Comparison of ENCODE assay signal across 3 cellular contexts in genomic region chr1:40710581-40711315, GRCh38.
TF ChIP-seq lines count a peak whose summit lies in the region.

No MANE protein-coding gene starts in this region.

TF ChIP-seq in SK-N-SH, 30 proteins besides CTCF, POLR2A, EP300 and RAD21 (continued from another document):
- TF ChIP-seq USF1 (IDR thresholded peaks at IDR 0.05; ENCODE audit: borderline replicate concordance, low read depth) (no peak), POLR2AphosphoS5 (IDR thresholded peaks at IDR 0.05; ENCODE audit: low read depth, low read length) (no peak), USF2 (IDR thresholded peaks at IDR 0.05; ENCODE audit: borderline replicate concordance, low read depth, low read length) (no peak), SMC3 (IDR thresholded peaks at IDR 0.05; ENCODE audit: low read depth, low read length) (no peak), MEF2A (IDR thresholded peaks at IDR 0.05; ENCODE audit: borderline replicate concordance, low read depth) (no peak), ZBTB33 (IDR thresholded peaks at IDR 0.05; ENCODE audit: borderline replicate concordance, low read depth) (no peak), IRF3 (IDR thresholded peaks at IDR 0.05; ENCODE audit: low read depth, low read length) (no peak), FOSL2 (IDR thresholded peaks at IDR 0.05; ENCODE audit: borderline replicate concordance, low read depth) (no peak), FOXM1 (IDR thresholded peaks at IDR 0.05; ENCODE audit: low read depth) (no peak), YY1 (IDR thresholded peaks at IDR 0.05; ENCODE audit: low read depth) (no peak), RFX5 (IDR thresholded peaks at IDR 0.05; ENCODE audit: low read length) (no peak), SIN3A (IDR thresholded peaks at IDR 0.05; ENCODE audit: borderline replicate concordance, low read depth, low read length) (no peak), RCOR1 (IDR thresholded peaks at IDR 0.05; ENCODE audit: low read length) (no peak), GABPA (IDR thresholded peaks at IDR 0.05; ENCODE audit: low read depth) (no peak)
TF ChIP-seq in SK-N-SH: peak in this region for 0.

TF ChIP-seq in SK-N-SH treated with all-trans-retinoic acid at 6 μM for 48 hours, 23 proteins besides CTCF, POLR2A, EP300 and RAD21:
- no peak for TF ChIP-seq CREB5 (CRISPR knock-in tag; IDR thresholded peaks at IDR 0.05; ENCODE audit: low read depth)
- TF ChIP-seq ZNF565 (CRISPR knock-in tag; conservative IDR thresholded peaks at IDR 0.05; ENCODE audit: low read depth), result no peak
- TF ChIP-seq GLIS3 (CRISPR knock-in tag; IDR thresholded peaks at IDR 0.05), result no peak
- no peak for TF ChIP-seq RARB (CRISPR knock-in tag; IDR thresholded peaks at IDR 0.05)
- no peak for TF ChIP-seq SNAI2 (CRISPR knock-in tag; IDR thresholded peaks at IDR 0.05)
- TF ChIP-seq ISL1 (CRISPR knock-in tag; IDR thresholded peaks at IDR 0.05), result no peak
- no peak for TF ChIP-seq PPARA (CRISPR knock-in tag; IDR thresholded peaks at IDR 0.05; ENCODE audit: borderline replicate concordance)

TF ChIP-seq in GM12878, 131 proteins besides CTCF, POLR2A, EP300 and RAD21:
- TF ChIP-seq MLLT1 (IDR thresholded peaks at IDR 0.05), result peak; percentile 92
- peak; percentile 88; the same call in 1 of the 2 replicates for TF ChIP-seq WRNIP1 (IDR thresholded peaks at IDR 0.05; ENCODE audit: borderline replicate concordance, low read depth, low read length)
- TF ChIP-seq MEF2B (IDR thresholded peaks at IDR 0.05; ENCODE audit: partially characterized antibody, poor library complexity, severe bottlenecking), result no peak
